Comparison of ENCODE assay signal across 7 cellular contexts in genomic region chr19:290539-291521, GRCh38. TPM values are rescaled to one million over a fixed set of nuclear protein-coding genes. Genes with fewer than 3 reads are reported as not detected.
DNase-seq lines count a peak whose midpoint lies in the region; ATAC-seq, FAIRE-seq and TF ChIP-seq lines count a peak whose summit lies in the region.

Gene PLPP2 (minus strand): TSS chr19:291403. CDS start chr19:291336, 67 bp downstream.

- DNase-seq in H54 (ENCODE audit: insufficient read length, low spot score), result peak; percentile 73
- peak; percentile 72 for DNase-seq in RWPE1 (ENCODE audit: low spot score)
- DNase-seq in endodermal cell, result peak; percentile 97
- no peak for DNase-seq in mesothelial cell of epicardium (ENCODE audit: low spot score in 2 of 2, unreplicated experiment in 2 of 2)
- no peak for DNase-seq in type B pancreatic cell (ENCODE audit: extremely low spot score, unreplicated experiment)
- DNase-seq in NCI-H446 treated with DMSO at 0.1 percent for 48 hours (lab: John Stamatoyannopoulos, UW), result no peak

- no peak for ATAC-seq in HG03565 (IDR thresholded peaks at IDR 0.05; ENCODE audit: unreplicated experiment)

- peaks cover 9% of the 10 kb centered on the region for H3K27me3 ChIP-seq in endodermal cell (ENCODE audit: control insufficient read depth, insufficient read depth, low read length, poor library complexity, severe bottlenecking)

- H3K9me3 Mint-ChIP-seq in endodermal cell, result no peaks in the 10 kb centered on the region
- H3K9me3 Mint-ChIP-seq in mesothelial cell of epicardium, result no peaks in the 10 kb centered on the region
- H3K9me3 Mint-ChIP-seq in type B pancreatic cell, result no peaks in the 10 kb centered on the region

- peaks cover 6% of the 10 kb centered on the region for H3K36me3 ChIP-seq in endodermal cell (ENCODE audit: control insufficient read depth, insufficient read depth, low read length)

- TF ChIP-seq POLR2A in H54 (IDR thresholded peaks at IDR 0.05; ENCODE audit: low read depth, low read length), result peak; percentile 42

- peak within 1 kb of the TSS; percentile 60 for H3K4me3 Mint-ChIP-seq in endodermal cell
- peak within 1 kb of the TSS; percentile 51 for H3K4me3 Mint-ChIP-seq in mesothelial cell of epicardium
- H3K4me3 Mint-ChIP-seq in type B pancreatic cell, result peak within 1 kb of the TSS; percentile 77

- CTCF ChIA-PET in RWPE1 (lab: Yijun Ruan, JAX), result no interaction called here

- WGBS in endodermal cell (ENCODE audit: insufficient coverage in 1 of 2, insufficient read length in 1 of 2), 2 experiments, result 3 to 4% methylated on average over 11 to 94 of the region's 108 CpGs

- H3K4me3 ChIP-seq in endodermal cell (ENCODE audit: low read length), result peak within 1 kb of the TSS; percentile 64

- H3K9me3 ChIP-seq in endodermal cell (ENCODE audit: control insufficient read depth, low read length), result no peaks in the 10 kb centered on the region

- no peak for FAIRE-seq in H54 (lab: Jason Lieb, UNC)

- POLR2A ChIA-PET in RWPE1 (lab: Yijun Ruan, JAX; ENCODE audit: low non-redundant PET), result no interaction called here

- H3K9ac ChIP-seq in endodermal cell (ENCODE audit: extremely low read depth, low read length, poor library complexity, severe bottlenecking), result peak within 1 kb of the TSS; percentile 47

- peaks cover 33% of the 10 kb centered on the region for H3K4me1 Mint-ChIP-seq in endodermal cell
- peaks cover 18% of the 10 kb centered on the region for H3K4me1 Mint-ChIP-seq in mesothelial cell of epicardium
- H3K4me1 Mint-ChIP-seq in type B pancreatic cell (ENCODE audit: unreplicated experiment), result peaks cover 17% of the 10 kb centered on the region

- peak within 1 kb of the TSS; percentile 96 for H3K27ac Mint-ChIP-seq in endodermal cell
- H3K27ac Mint-ChIP-seq in mesothelial cell of epicardium, result no peak within 1 kb of the TSS
- H3K27ac Mint-ChIP-seq in type B pancreatic cell, result peak within 1 kb of the TSS; percentile 87

- peaks cover 15% of the 10 kb centered on the region for H3K36me3 Mint-ChIP-seq in endodermal cell (ENCODE audit: low read depth)
- H3K36me3 Mint-ChIP-seq in mesothelial cell of epicardium, result no peaks in the 10 kb centered on the region
- no peaks in the 10 kb centered on the region for H3K36me3 Mint-ChIP-seq in type B pancreatic cell

- H3K27ac ChIP-seq in RWPE1, result peak within 1 kb of the TSS; percentile 92
- no peak within 1 kb of the TSS for H3K27ac ChIP-seq in endodermal cell (ENCODE audit: low read depth, low read length)

- peaks cover 7% of the 10 kb centered on the region for H3K4me1 ChIP-seq in endodermal cell (ENCODE audit: control insufficient read depth, insufficient read depth, low read length)

- TF ChIP-seq CTCF in RWPE1 (conservative IDR thresholded peaks at IDR 0.05; ENCODE audit: low read depth) (no peak), endodermal cell (conservative IDR thresholded peaks at IDR 0.05) (no peak), mesothelial cell of epicardium (IDR thresholded peaks at IDR 0.05; ENCODE audit: unreplicated experiment) (no peak), type B pancreatic cell (conservative IDR thresholded peaks at IDR 0.05) (no peak)

- H3K27me3 Mint-ChIP-seq in endodermal cell (ENCODE audit: insufficient read depth), result peaks cover 33% of the 10 kb centered on the region
- H3K27me3 Mint-ChIP-seq in mesothelial cell of epicardium (ENCODE audit: low read depth), result peaks cover 70% of the 10 kb centered on the region
- peaks cover 65% of the 10 kb centered on the region for H3K27me3 Mint-ChIP-seq in type B pancreatic cell

RNA-seq across cellular contexts. Expression of gene PLPP2, which starts in this region (rescaled TPM):
- total RNA-seq in endodermal cell, result 10 to 100 TPM; 49.9 to 56.9 TPM
- polyA plus RNA-seq in endodermal cell (2013, experiment 1 of 2), result 5.0 TPM
- 5.8 TPM for polyA plus RNA-seq in endodermal cell (2013, experiment 2 of 2)
- 8.0 to 8.8 TPM (median 8.4 TPM) in 3 replicates for total RNA-seq in mesothelial cell of epicardium
- total RNA-seq in type B pancreatic cell (ENCODE audit: low replicate concordance), result 7.6 and 8.6 TPM in 2 replicates

Comparison
In these comparisons a context has a peak if more than half of its experiments do, and no peak if none do; other contexts are left out.
1. DNase-seq: peak in H54 (single experiment), RWPE1 (single experiment) and endodermal cell (single experiment); none in mesothelial cell of epicardium (0 of 2), type B pancreatic cell (single experiment) and NCI-H446 treated with DMSO at 0.1 percent for 48 hours (single experiment).
2. Peak in every context shown above with its lines, with median percentiles within 50 percentile points of each other: H3K4me3 Mint-ChIP-seq.